In genomic region chr3:195259146-195259563, GRCh38 we compare ENCODE assay signal across 8 cellular contexts. TPM values are rescaled to one million over a fixed set of nuclear protein-coding genes. Genes with fewer than 3 reads are reported as not detected.
DNase-seq lines count a peak whose midpoint lies in the region; ATAC-seq, FAIRE-seq and TF ChIP-seq lines count a peak whose summit lies in the region.

No MANE protein-coding gene starts in this region.

- H3K27ac ChIP-seq in angular gyrus (ENCODE audit: low read depth, low read length) (peak overlapping the region; percentile 72), keratinocyte (ENCODE audit: control insufficient read depth, insufficient read depth, low read length) (peak overlapping the region; percentile 32), temporal lobe (ENCODE audit: low read depth, low read length) (peak overlapping the region; percentile 71)

- H3K79me2 ChIP-seq in keratinocyte (ENCODE audit: control insufficient read depth, insufficient read depth, low read length) = peaks cover 4% of the 10 kb centered on the region

- peak overlapping the region; percentile 76 for H3K9ac ChIP-seq in keratinocyte (ENCODE audit: control insufficient read depth, extremely low read depth, insufficient read depth, low read length)

- DNase-seq in GM04503 (ENCODE audit: low read depth) (peak; percentile 49), keratinocyte (ENCODE audit: low read depth, low spot score) (no peak), Ammon's horn (ENCODE audit: low spot score) (no peak), RPMI8226 (no peak)

- peaks cover under 1% of the 10 kb centered on the region for H3K9me1 ChIP-seq in keratinocyte (ENCODE audit: control insufficient read depth, extremely low read depth, insufficient read depth, low read length)

- H4K20me1 ChIP-seq in keratinocyte (ENCODE audit: control insufficient read depth, extremely low read depth, insufficient read depth, low read length) = peaks cover 4% of the 10 kb centered on the region

- peak overlapping the region; percentile 49 for H2AFZ ChIP-seq in keratinocyte (ENCODE audit: control insufficient read depth, low read length)

- peak overlapping the region; percentile 69 for H3K4me2 ChIP-seq in keratinocyte (ENCODE audit: control insufficient read depth, extremely low read depth, insufficient read depth, low read depth, low read length)

- peaks cover 12% of the 10 kb centered on the region for H3K4me1 ChIP-seq in keratinocyte (ENCODE audit: control insufficient read depth, extremely low read depth, insufficient read depth, low read length)

- no peak for TF ChIP-seq CTCF in keratinocyte (optimal IDR thresholded peaks at IDR 0.05 in 1 of 3, IDR thresholded peaks at IDR 0.05 in 1 of 3, conservative IDR thresholded peaks at IDR 0.05 in 1 of 3; ENCODE audit: extremely low read depth in 1 of 3, insufficient read depth in 2 of 3, low read length in 3 of 3)

- dilution Hi-C loops in keratinocyte (cut with MboI; ENCODE audit: extremely low pct_ligation_motif_present, low sequenced_read_pairs) = no loop called here

- H3K9me3 ChIP-seq in keratinocyte (ENCODE audit: control insufficient read depth, low read depth, low read length) = no peaks in the 10 kb centered on the region

- no peak for FAIRE-seq in keratinocyte (lab: Jason Lieb, UNC)

- peak; percentile 1 for ATAC-seq in HG03354 (IDR thresholded peaks at IDR 0.05; ENCODE audit: poor library complexity, severe bottlenecking, unreplicated experiment)
- no peak for ATAC-seq in HG03342 (IDR thresholded peaks at IDR 0.05; ENCODE audit: unreplicated experiment)

- H3K4me3 ChIP-seq in keratinocyte (ENCODE audit: control insufficient read depth in 2 of 3, extremely low read depth in 1 of 3, insufficient read depth in 2 of 3, low read depth in 1 of 3, low read length in 3 of 3) = peak overlapping the region in 2 of 3 experiments; percentile 53 to 58

- peaks cover 0 to 2% of the 10 kb centered on the region in 2 experiments for H3K36me3 ChIP-seq in keratinocyte (ENCODE audit: control insufficient read depth in 2 of 2, extremely low read depth in 1 of 2, insufficient read depth in 2 of 2, low read length in 2 of 2)

- no peaks in the 10 kb centered on the region for H3K27me3 ChIP-seq in keratinocyte (ENCODE audit: control insufficient read depth, extremely low read depth, insufficient read depth, low read length)

RNA-seq across cellular contexts. Expression of gene XXYLT1, which starts 11.8 kb away (rescaled TPM):
- 11.1 to 16.4 TPM (median 12.6 TPM) in 3 replicates for polyA plus RNA-seq in keratinocyte
- 6.7 TPM for polyA plus RNA-seq in keratinocyte (2011; ENCODE audit: low read depth)
- polyA plus RNA-seq in keratinocyte (2011; cell fraction: cytosol; rRNA removed) = 8.6 and 10.1 TPM in 2 replicates
- polyA plus RNA-seq in keratinocyte (2011; cell fraction: nucleus; rRNA removed) = 19.3 and 21.0 TPM in 2 replicates
- polyA plus RNA-seq in keratinocyte (2012; ENCODE audit: low replicate concordance) = 6.8 and 11.2 TPM in 2 replicates
- polyA minus RNA-seq in keratinocyte = 8.8 to 30.0 TPM (median 9.0 TPM) in 3 replicates
- polyA minus RNA-seq in keratinocyte (2011; cell fraction: cytosol; rRNA and poly(A)+ RNA removed) = 16.7 TPM
- 20.3 and 24.7 TPM in 2 replicates for polyA minus RNA-seq in keratinocyte (2011; cell fraction: nucleus; rRNA and poly(A)+ RNA removed)
- total RNA-seq in temporal lobe = 19.7 TPM
